8 cellular contexts compared by ENCODE assay signal in genomic region chr1:62435231-62436038, GRCh38. TPM values are rescaled to one million over a fixed set of nuclear protein-coding genes. Genes with fewer than 3 reads are reported as not detected.
DNase-seq lines count a peak whose midpoint lies in the region; ATAC-seq, FAIRE-seq and TF ChIP-seq lines count a peak whose summit lies in the region.

No MANE protein-coding gene starts in this region.

- ATAC-seq in T-cell (replicated peaks in 1 of 4) (peak in 1 of 4 experiments; percentile 0), pancreas (peak; percentile 12 to 23 (median 18)), HG02678 (IDR thresholded peaks at IDR 0.05; ENCODE audit: unreplicated experiment) (no peak)

- H3K36me3 Mint-ChIP-seq in activated naive CD4-positive, alpha-beta T cell treated with anti-CD3 and anti-CD28 coated beads, Interleukin-2, amount 50 U/mL, for 24 hours: peaks cover 2% of the 10 kb centered on the region
- peaks cover 4% of the 10 kb centered on the region for H3K36me3 Mint-ChIP-seq in T-cell

- TF ChIP-seq CTCF in fibroblast of mammary gland (conservative IDR thresholded peaks at IDR 0.05; ENCODE audit: control insufficient read depth, insufficient read depth, low read depth, low read length) (no peak), pancreas (IDR thresholded peaks at IDR 0.05) (no peak)

- POLR2A ChIA-PET in T-cell (lab: Charles Lee): interaction anchor here (0.5 to 1.6 kb wide), 5 partner anchors 12 to 1382 kb away, joined by 3 to 8 read pairs (median 3); no protein-coding TSS in a partner anchor

- H3K4me1 ChIP-seq in pancreas: peaks cover 13 to 23% (median 17%) of the 10 kb centered on the region in 3 donors

- DNase-seq in activated naive CD4-positive, alpha-beta T cell treated with anti-CD3 and anti-CD28 coated beads, Interleukin-2, amount 50 U/mL, for 16 hours: no peak
- DNase-seq in T-cell (peak in 3 of 34 experiments; percentile 4 to 12 (median 11)), fibroblast of mammary gland (ENCODE audit: low read depth) (no peak), pancreas (peak in 4 of 6 donors; percentile 23 to 44 (median 32)), dermis blood vessel endothelial cell (no peak), NCI-H1694 (lab: John Stamatoyannopoulos, UW) (no peak)

- no peaks in the 10 kb centered on the region for H3K27me3 ChIP-seq in pancreas

- H3K4me3 ChIP-seq in fibroblast of mammary gland (ENCODE audit: control insufficient read depth, low read depth, low read length) (peak overlapping the region; percentile 91), pancreas (peak overlapping the region; percentile 72 to 94 (median 82))

- no peak for FAIRE-seq in pancreas (lab: Jason Lieb, UNC)

- H3K27ac Mint-ChIP-seq in activated naive CD4-positive, alpha-beta T cell treated with anti-CD3 and anti-CD28 coated beads, Interleukin-2, amount 50 U/mL, for 24 hours: peak overlapping the region; percentile 99
- peak overlapping the region; percentile 98 to 100 for H3K27ac Mint-ChIP-seq in T-cell

- CTCF ChIA-PET in T-cell (lab: Charles Lee): interaction anchor here in 1 of 2 donors (0.6 kb wide), 1 partner anchor 1424 kb away, joined by 3 read pairs; no protein-coding TSS in a partner anchor

- 48 to 49% methylated on average over 31 of the region's 31 CpGs for WGBS in pancreas, 2 donors

- H3K36me3 ChIP-seq in pancreas: no peaks in the 10 kb centered on the region

- intact Hi-C loops in pancreas (cut with DNase I): no loop called here

- H3K27ac ChIP-seq in pancreas: peak overlapping the region; percentile 78 to 99 (median 96)

- no peaks in the 10 kb centered on the region for H3K9me3 ChIP-seq in pancreas

- peaks cover 5% of the 10 kb centered on the region for H3K9me3 Mint-ChIP-seq in activated naive CD4-positive, alpha-beta T cell treated with anti-CD3 and anti-CD28 coated beads, Interleukin-2, amount 50 U/mL, for 24 hours
- no peaks in the 10 kb centered on the region for H3K9me3 Mint-ChIP-seq in T-cell

- peaks cover 32% of the 10 kb centered on the region for H3K4me1 Mint-ChIP-seq in activated naive CD4-positive, alpha-beta T cell treated with anti-CD3 and anti-CD28 coated beads, Interleukin-2, amount 50 U/mL, for 24 hours
- peaks cover 31 to 38% (median 36%) of the 10 kb centered on the region in 3 donors for H3K4me1 Mint-ChIP-seq in T-cell

- H3K27me3 Mint-ChIP-seq in activated naive CD4-positive, alpha-beta T cell treated with anti-CD3 and anti-CD28 coated beads, Interleukin-2, amount 50 U/mL, for 24 hours: no peaks in the 10 kb centered on the region
- peaks cover 0 to 11% of the 10 kb centered on the region in 2 donors for H3K27me3 Mint-ChIP-seq in T-cell

- H3K4me3 Mint-ChIP-seq in activated naive CD4-positive, alpha-beta T cell treated with anti-CD3 and anti-CD28 coated beads, Interleukin-2, amount 50 U/mL, for 24 hours: peak overlapping the region; percentile 94
- H3K4me3 Mint-ChIP-seq in T-cell: peak overlapping the region; percentile 92 to 97 (median 96)

RNA-seq across cellular contexts. Expression of gene USP1, which starts 1.4 kb away (rescaled TPM):
- 10 to 100 TPM; 25.9 to 36.5 (median 33.0) TPM for total RNA-seq in T-cell
- 10 to 100 TPM in 4 of 6 donors, 1 to 10 TPM in 2; 7.2 to 12.8 (median 10.5) TPM for total RNA-seq in pancreas
- polyA plus RNA-seq in pancreas: 10 to 100 TPM in 1 of 2 donors, 1 to 10 TPM in 1; 3.6 to 10.4 TPM
- total RNA-seq in dermis blood vessel endothelial cell: 28.1 and 51.7 TPM in 2 replicates

Comparison
In these comparisons a context has a peak if more than half of its experiments do, and no peak if none do; other contexts are left out.
1. DNase-seq: peak in pancreas (4 of 6); none in activated naive CD4-positive, alpha-beta T cell treated with anti-CD3 and anti-CD28 coated beads, Interleukin-2, amount 50 U/mL, for 16 hours (single experiment), fibroblast of mammary gland (single experiment), dermis blood vessel endothelial cell (single experiment) and NCI-H1694 (single experiment).